In genomic region chr12:65824314-65824563, GRCh38 we compare ENCODE assay signal across 8 cellular contexts. TPM values are rescaled to one million over a fixed set of nuclear protein-coding genes. Genes with fewer than 3 reads are reported as not detected.
A peak's percentile ranks its signal among the peaks of the same experiment; 100 is the strongest.
DNase-seq lines count a peak whose midpoint lies in the region; ATAC-seq, FAIRE-seq and TF ChIP-seq lines count a peak whose summit lies in the region.

HMGA2 (plus strand) TSS chr12:65824483; CDS start chr12:65825271, 788 bp downstream.

- ATAC-seq in Right ventricle myocardium superior (ENCODE audit: poor library complexity) (no peak), GM12878 (peak; percentile 26), GM21381 (IDR thresholded peaks at IDR 0.05; ENCODE audit: unreplicated experiment) (no peak), GM18517 (IDR thresholded peaks at IDR 0.05; ENCODE audit: unreplicated experiment) (no peak)

- TF ChIP-seq POLR2A in GM12878 (IDR thresholded peaks at IDR 0.05; ENCODE audit: low read depth, low read length) (no peak), suprapubic skin (IDR thresholded peaks at IDR 0.05) (no peak)

- in situ Hi-C loops in GM12878 (cut with MboI) = no loop called here

- no peaks in the 10 kb centered on the region for H4K20me1 ChIP-seq in GM12878 (ENCODE audit: control insufficient read depth, insufficient read depth)

- H3K9me3 ChIP-seq in GM12878 (replicated peaks; ENCODE audit: control insufficient read depth, insufficient read depth, low read length) (peaks cover 2% of the 10 kb centered on the region; the same call in 1 of the 3 replicates), suprapubic skin (no peaks in the 10 kb centered on the region)

- H3K4me2 ChIP-seq in GM12878 (ENCODE audit: control insufficient read depth, insufficient read depth) = peak within 1 kb of the TSS; percentile 73

- H3K79me2 ChIP-seq in GM12878 (ENCODE audit: control insufficient read depth, insufficient read depth, low read length) = no peaks in the 10 kb centered on the region

- no peaks in the 10 kb centered on the region for H3K36me3 ChIP-seq in GM12878 (ENCODE audit: control insufficient read depth in 2 of 2, insufficient read depth in 2 of 2, low read length in 1 of 2)
- H3K36me3 ChIP-seq in suprapubic skin = no peaks in the 10 kb centered on the region

- peaks cover 13 to 16% of the 10 kb centered on the region in 2 experiments for H3K27me3 ChIP-seq in GM12878 (replicated peaks in 1 of 2; ENCODE audit: control insufficient read depth in 2 of 2, insufficient read depth in 2 of 2, low read length in 1 of 2)
- peaks cover 90% of the 10 kb centered on the region for H3K27me3 ChIP-seq in suprapubic skin

- 0% methylated on average over 3 of the region's 14 CpGs for WGBS in GM12878 (ENCODE audit: insufficient coverage, insufficient replicate concordance, low lambda C conversion rate, missing lambda C conversion rate)
- WGBS in suprapubic skin = 0% methylated on average over 14 of the region's 14 CpGs

- TF ChIP-seq CTCF in GM12878 (IDR thresholded peaks at IDR 0.05 in 2 of 3, conservative IDR thresholded peaks at IDR 0.05 in 1 of 3; ENCODE audit: control insufficient read depth in 2 of 3, extremely low read depth in 1 of 3, insufficient read depth in 1 of 3, low read depth in 3 of 3, low read length in 3 of 3) = no peak
- TF ChIP-seq CTCF in suprapubic skin (IDR thresholded peaks at IDR 0.05) = no peak

- H3K4me3 ChIP-seq in GM12878 (peak within 1 kb of the TSS; percentile 50; the same call in 1 of the 2 replicates), suprapubic skin (peak within 1 kb of the TSS; percentile 67)

- TF ChIP-seq RAD21 in GM12878 (IDR thresholded peaks at IDR 0.05; ENCODE audit: insufficient read depth, low read depth, low read length) = no peak

- no TSS peak for BruUV-seq in GM12878 (replicated peaks; lab: Mats Ljungman, UMichigan)

- H3K4me1 ChIP-seq in GM12878 (ENCODE audit: control insufficient read depth, insufficient read depth, low read length) (no peaks in the 10 kb centered on the region), suprapubic skin (peaks cover 39% of the 10 kb centered on the region)

- RAD21 ChIA-PET in GM12878 (lab: Charles Lee; ENCODE audit: unreplicated experiment) = no interaction called here

- intact Hi-C loops in Right ventricle myocardium superior (cut with DNase I) = no loop called here
- intact Hi-C loops in cardiac septum (cut with DNase I) = no loop called here
- intact Hi-C loops in GM12878 (cut with micrococcal nuclease; ENCODE audit: unreplicated experiment) = no loop called here

- SMC1A ChIA-PET in GM12878 (lab: Charles Lee; ENCODE audit: uncharacterized antibody, unreplicated experiment) = no interaction called here

- no peak for FAIRE-seq in GM12878 (lab: Jason Lieb, UNC)

- no peak within 1 kb of the TSS for H3K27ac ChIP-seq in GM12878 (ENCODE audit: control insufficient read depth, insufficient read depth)
- no peak within 1 kb of the TSS for H3K27ac ChIP-seq in suprapubic skin

- CTCF ChIA-PET in GM12878 (lab: Yijun Ruan, JAX) = no interaction called here

- POLR2A ChIA-PET in GM12878 (lab: Charles Lee) = no interaction called here

- TF ChIP-seq EP300 in GM12878 (IDR thresholded peaks at IDR 0.05; ENCODE audit: borderline replicate concordance in 1 of 2, control insufficient read depth in 1 of 2, low read depth in 2 of 2, low read length in 2 of 2) (no peak), suprapubic skin (IDR thresholded peaks at IDR 0.05) (no peak)

- H3K9ac ChIP-seq in GM12878 (ENCODE audit: control insufficient read depth, insufficient read depth, low read length) = no peak within 1 kb of the TSS

- DNase-seq in Right ventricle myocardium superior = peak; percentile 47
- no peak for DNase-seq in cardiac septum (ENCODE audit: low spot score)
- DNase-seq in GM12878 (ENCODE audit: low read depth, low spot score) = no peak
- DNase-seq in kidney glomerular epithelial cell (lab: John Stamatoyannopoulos, UW) = peak; percentile 67
- DNase-seq in suprapubic skin (ENCODE audit: low spot score in 2 of 2) = peak; percentile 60 to 78
- DNase-seq in DMS53 (lab: John Stamatoyannopoulos, UW) = no peak

- peak within 1 kb of the TSS; percentile 58 for H2AFZ ChIP-seq in GM12878 (ENCODE audit: control insufficient read depth, low read depth, low read length)

TF ChIP-seq in GM12878, 131 proteins besides CTCF, POLR2A, EP300 and RAD21 (continues in another document):
- TF ChIP-seq FOXK2 (IDR thresholded peaks at IDR 0.05) (no peak), NFIC (IDR thresholded peaks at IDR 0.05; ENCODE audit: low read depth, low read length) (no peak), ESRRA (IDR thresholded peaks at IDR 0.05; ENCODE audit: low read length) (no peak), ZNF384 (IDR thresholded peaks at IDR 0.05; ENCODE audit: borderline replicate concordance, low read depth, low read length) (no peak), CHD2 (IDR thresholded peaks at IDR 0.05; ENCODE audit: borderline replicate concordance, low read depth, low read length) (no peak), ZNF217 (IDR thresholded peaks at IDR 0.05) (no peak), MYB (IDR thresholded peaks at IDR 0.05; ENCODE audit: borderline replicate concordance, low read depth, low read length) (no peak), TCF3 (IDR thresholded peaks at IDR 0.05; ENCODE audit: borderline replicate concordance, insufficient read depth, low read depth, low read length) (no peak), CHD4 (IDR thresholded peaks at IDR 0.05) (no peak), JUND (IDR thresholded peaks at IDR 0.05; ENCODE audit: low read depth, low read length) (no peak), NRF1 (conservative IDR thresholded peaks at IDR 0.05; ENCODE audit: low read depth, low read length) (no peak), NBN (IDR thresholded peaks at IDR 0.05) (no peak), CEBPB (IDR thresholded peaks at IDR 0.05; ENCODE audit: borderline replicate concordance in 1 of 2, low read depth in 2 of 2, low read length in 2 of 2) (no peak)
- TF ChIP-seq, protein P1, sequence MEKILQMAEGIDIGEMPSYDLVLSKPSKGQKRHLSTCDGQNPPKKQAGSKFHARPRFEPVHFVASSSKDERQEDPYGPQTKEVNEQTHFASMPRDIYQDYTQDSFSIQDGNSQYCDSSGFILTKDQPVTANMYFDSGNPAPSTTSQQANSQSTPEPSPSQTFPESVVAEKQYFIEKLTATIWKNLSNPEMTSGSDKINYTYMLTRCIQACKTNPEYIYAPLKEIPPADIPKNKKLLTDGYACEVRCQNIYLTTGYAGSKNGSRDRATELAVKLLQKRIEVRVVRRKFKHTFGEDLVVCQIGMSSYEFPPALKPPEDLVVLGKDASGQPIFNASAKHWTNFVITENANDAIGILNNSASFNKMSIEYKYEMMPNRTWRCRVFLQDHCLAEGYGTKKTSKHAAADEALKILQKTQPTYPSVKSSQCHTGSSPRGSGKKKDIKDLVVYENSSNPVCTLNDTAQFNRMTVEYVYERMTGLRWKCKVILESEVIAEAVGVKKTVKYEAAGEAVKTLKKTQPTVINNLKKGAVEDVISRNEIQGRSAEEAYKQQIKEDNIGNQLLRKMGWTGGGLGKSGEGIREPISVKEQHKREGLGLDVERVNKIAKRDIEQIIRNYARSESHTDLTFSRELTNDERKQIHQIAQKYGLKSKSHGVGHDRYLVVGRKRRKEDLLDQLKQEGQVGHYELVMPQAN (conservative IDR thresholded peaks at IDR 0.05) = no peak
- TF ChIP-seq, protein P2, sequence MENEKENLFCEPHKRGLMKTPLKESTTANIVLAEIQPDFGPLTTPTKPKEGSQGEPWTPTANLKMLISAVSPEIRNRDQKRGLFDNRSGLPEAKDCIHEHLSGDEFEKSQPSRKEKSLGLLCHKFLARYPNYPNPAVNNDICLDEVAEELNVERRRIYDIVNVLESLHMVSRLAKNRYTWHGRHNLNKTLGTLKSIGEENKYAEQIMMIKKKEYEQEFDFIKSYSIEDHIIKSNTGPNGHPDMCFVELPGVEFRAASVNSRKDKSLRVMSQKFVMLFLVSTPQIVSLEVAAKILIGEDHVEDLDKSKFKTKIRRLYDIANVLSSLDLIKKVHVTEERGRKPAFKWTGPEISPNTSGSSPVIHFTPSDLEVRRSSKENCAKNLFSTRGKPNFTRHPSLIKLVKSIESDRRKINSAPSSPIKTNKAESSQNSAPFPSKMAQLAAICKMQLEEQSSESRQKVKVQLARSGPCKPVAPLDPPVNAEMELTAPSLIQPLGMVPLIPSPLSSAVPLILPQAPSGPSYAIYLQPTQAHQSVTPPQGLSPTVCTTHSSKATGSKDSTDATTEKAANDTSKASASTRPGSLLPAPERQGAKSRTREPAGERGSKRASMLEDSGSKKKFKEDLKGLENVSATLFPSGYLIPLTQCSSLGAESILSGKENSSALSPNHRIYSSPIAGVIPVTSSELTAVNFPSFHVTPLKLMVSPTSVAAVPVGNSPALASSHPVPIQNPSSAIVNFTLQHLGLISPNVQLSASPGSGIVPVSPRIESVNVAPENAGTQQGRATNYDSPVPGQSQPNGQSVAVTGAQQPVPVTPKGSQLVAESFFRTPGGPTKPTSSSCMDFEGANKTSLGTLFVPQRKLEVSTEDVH (IDR thresholded peaks at IDR 0.05; ENCODE audit: low read depth, partially characterized antibody) = no peak
- TF ChIP-seq, protein P3, sequence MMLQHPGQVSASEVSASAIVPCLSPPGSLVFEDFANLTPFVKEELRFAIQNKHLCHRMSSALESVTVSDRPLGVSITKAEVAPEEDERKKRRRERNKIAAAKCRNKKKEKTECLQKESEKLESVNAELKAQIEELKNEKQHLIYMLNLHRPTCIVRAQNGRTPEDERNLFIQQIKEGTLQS (IDR thresholded peaks at IDR 0.05; ENCODE audit: borderline replicate concordance, extremely low read depth, low read depth, low read length) = no peak

RNA-seq across cellular contexts. Expression of gene HMGA2, which starts in this region (rescaled TPM):
- not detected for total RNA-seq in Right ventricle myocardium superior
- total RNA-seq in cardiac septum = 0.24 TPM
- 13.6 and 18.1 TPM in 2 replicates for total RNA-seq in GM12878 (2013; cell fraction: nucleolus; rRNA removed)
- total RNA-seq in GM12878 (2014; rRNA removed) = 0.17 and 0.71 TPM in 2 replicates
- total RNA-seq in GM12878 (2014; rRNA removed; fragmentation: Illumina TruSeq; extraction: Trizol) = 0.36 and 0.51 TPM in 2 replicates
- 0.37 and 0.56 TPM in 2 replicates for total RNA-seq in GM12878 (2021)
- 0.31 TPM for polyA plus RNA-seq in GM12878 (2011; ENCODE audit: low read depth)
- 14.7 and 19.6 TPM in 2 replicates for polyA plus RNA-seq in GM12878 (2011; rRNA removed)
- 4.4 and 5.8 TPM in 2 replicates for polyA plus RNA-seq in GM12878 (2011; cell fraction: cytosol; rRNA removed)
- 10.1 TPM in 2 replicates for polyA plus RNA-seq in GM12878 (2011; cell fraction: nucleus; rRNA removed)
- polyA plus RNA-seq in GM12878 (2012) = 0.74 and 0.81 TPM in 2 replicates
- polyA plus RNA-seq in GM12878 (2014; fragmentation: Illumina TruSeq; extraction: Trizol) = 0.41 and 0.59 TPM in 2 replicates
- under 1 TPM in 1 of 2 experiments, not detected in 1; 0.11 TPM for polyA plus RNA-seq in GM12878 (2014; fragmentation: Nextera tagmentation; extraction: Ambion mirVana)
- 0.16 and 1.1 TPM in 2 replicates for polyA plus RNA-seq in GM12878 (2014; rRNA removed)
- under 1 TPM; 0.28 to 0.53 TPM for polyA plus RNA-seq in GM12878 (2016; fragmentation: Nextera tagmentation; extraction: Ambion mirVana)
- polyA minus RNA-seq in GM12878 (2011; rRNA and poly(A)+ RNA removed) = 10.3 and 10.5 TPM in 2 replicates
- polyA minus RNA-seq in GM12878 (2011; cell fraction: cytosol; rRNA and poly(A)+ RNA removed) = 2.8 and 3.5 TPM in 2 replicates
- 18.4 and 37.3 TPM in 2 replicates for polyA minus RNA-seq in GM12878 (2011; cell fraction: nucleus; rRNA and poly(A)+ RNA removed)
- under 1 TPM in 1 of 4 donors, not detected in 3; 0.24 TPM for total RNA-seq in suprapubic skin

Comparison
In these comparisons a context has a peak if more than half of its experiments do, and no peak if none do; other contexts are left out.
1. Peak in DNase-seq in Right ventricle myocardium superior; RNA of the gene not detected or under 1 TPM.
2. Peak in DNase-seq and H3K4me3 ChIP-seq in suprapubic skin; RNA of the gene not detected or under 1 TPM.